In the genomic region with DNA sequence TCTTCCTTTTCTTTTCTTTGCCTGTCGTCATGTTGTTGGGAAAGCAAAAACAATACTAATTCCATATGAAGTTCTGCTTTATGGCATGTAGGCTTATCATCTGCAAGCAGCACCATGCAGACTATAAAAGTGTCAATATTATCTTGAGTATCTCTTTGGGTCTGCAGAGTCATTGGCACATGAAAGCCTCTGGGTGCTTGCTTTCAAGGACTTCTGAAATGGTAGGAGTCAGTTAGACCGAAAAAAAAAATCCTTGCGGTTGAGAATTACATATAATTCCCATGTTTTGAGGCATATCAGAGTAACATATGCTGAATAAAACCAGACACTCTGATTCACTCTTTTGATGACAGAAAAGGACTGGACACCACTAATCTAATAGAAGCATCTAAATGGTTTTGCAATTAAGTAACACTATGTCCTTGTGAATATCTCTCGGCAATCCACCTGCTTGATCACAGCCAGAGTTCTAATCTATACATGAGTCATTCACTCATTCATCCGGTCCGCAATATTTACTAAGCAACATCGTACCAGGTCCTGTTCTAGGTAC, we compare ENCODE assay signal across 1 cellular context.
TF ChIP-seq lines count a peak whose summit lies in the region.

No MANE protein-coding gene starts in this region.

TF ChIP-seq in SK-N-SH treated with all-trans-retinoic acid at 6 μM for 48 hours, 23 proteins besides CTCF, POLR2A, EP300 and RAD21 (continued from another document):
- TF ChIP-seq, protein P1, sequence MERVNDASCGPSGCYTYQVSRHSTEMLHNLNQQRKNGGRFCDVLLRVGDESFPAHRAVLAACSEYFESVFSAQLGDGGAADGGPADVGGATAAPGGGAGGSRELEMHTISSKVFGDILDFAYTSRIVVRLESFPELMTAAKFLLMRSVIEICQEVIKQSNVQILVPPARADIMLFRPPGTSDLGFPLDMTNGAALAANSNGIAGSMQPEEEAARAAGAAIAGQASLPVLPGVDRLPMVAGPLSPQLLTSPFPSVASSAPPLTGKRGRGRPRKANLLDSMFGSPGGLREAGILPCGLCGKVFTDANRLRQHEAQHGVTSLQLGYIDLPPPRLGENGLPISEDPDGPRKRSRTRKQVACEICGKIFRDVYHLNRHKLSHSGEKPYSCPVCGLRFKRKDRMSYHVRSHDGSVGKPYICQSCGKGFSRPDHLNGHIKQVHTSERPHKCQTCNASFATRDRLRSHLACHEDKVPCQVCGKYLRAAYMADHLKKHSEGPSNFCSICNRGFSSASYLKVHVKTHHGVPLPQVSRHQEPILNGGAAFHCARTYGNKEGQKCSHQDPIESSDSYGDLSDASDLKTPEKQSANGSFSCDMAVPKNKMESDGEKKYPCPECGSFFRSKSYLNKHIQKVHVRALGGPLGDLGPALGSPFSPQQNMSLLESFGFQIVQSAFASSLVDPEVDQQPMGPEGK (CRISPR knock-in tag; IDR thresholded peaks at IDR 0.05; ENCODE audit: borderline replicate concordance): peak; percentile 72; the same call in 1 of the 2 replicates
- TF ChIP-seq ZNF8 (CRISPR knock-in tag; IDR thresholded peaks at IDR 0.05): peak; percentile 56
- TF ChIP-seq, protein P2, sequence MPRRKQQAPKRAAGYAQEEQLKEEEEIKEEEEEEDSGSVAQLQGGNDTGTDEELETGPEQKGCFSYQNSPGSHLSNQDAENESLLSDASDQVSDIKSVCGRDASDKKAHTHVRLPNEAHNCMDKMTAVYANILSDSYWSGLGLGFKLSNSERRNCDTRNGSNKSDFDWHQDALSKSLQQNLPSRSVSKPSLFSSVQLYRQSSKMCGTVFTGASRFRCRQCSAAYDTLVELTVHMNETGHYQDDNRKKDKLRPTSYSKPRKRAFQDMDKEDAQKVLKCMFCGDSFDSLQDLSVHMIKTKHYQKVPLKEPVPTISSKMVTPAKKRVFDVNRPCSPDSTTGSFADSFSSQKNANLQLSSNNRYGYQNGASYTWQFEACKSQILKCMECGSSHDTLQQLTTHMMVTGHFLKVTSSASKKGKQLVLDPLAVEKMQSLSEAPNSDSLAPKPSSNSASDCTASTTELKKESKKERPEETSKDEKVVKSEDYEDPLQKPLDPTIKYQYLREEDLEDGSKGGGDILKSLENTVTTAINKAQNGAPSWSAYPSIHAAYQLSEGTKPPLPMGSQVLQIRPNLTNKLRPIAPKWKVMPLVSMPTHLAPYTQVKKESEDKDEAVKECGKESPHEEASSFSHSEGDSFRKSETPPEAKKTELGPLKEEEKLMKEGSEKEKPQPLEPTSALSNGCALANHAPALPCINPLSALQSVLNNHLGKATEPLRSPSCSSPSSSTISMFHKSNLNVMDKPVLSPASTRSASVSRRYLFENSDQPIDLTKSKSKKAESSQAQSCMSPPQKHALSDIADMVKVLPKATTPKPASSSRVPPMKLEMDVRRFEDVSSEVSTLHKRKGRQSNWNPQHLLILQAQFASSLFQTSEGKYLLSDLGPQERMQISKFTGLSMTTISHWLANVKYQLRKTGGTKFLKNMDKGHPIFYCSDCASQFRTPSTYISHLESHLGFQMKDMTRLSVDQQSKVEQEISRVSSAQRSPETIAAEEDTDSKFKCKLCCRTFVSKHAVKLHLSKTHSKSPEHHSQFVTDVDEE (CRISPR knock-in tag; IDR thresholded peaks at IDR 0.05): peak; percentile 71; the same call in 1 of the 2 replicates
